Comparison of ENCODE assay signal across 8 cellular contexts in genomic region chr16:30063893-30064745, GRCh38. TPM values are rescaled to one million over a fixed set of nuclear protein-coding genes. Genes with fewer than 3 reads are reported as not detected.
DNase-seq lines count a peak whose midpoint lies in the region; ATAC-seq, FAIRE-seq and TF ChIP-seq lines count a peak whose summit lies in the region.

No MANE protein-coding gene starts in this region.

- H3K27ac ChIP-seq in K562 (ENCODE audit: extremely low read depth, low read depth, low read length), result peak overlapping the region; percentile 99
- peak overlapping the region; percentile 99 for H3K27ac ChIP-seq in skeletal muscle tissue (ENCODE audit: low read depth, low read length)

- no TSS peak for BruUV-seq in K562 (replicated peaks; lab: Mats Ljungman, UMichigan)

- POLR2A ChIA-PET in K562 (lab: Yijun Ruan, JAX), result interaction anchor here (0.6 to 2.0 kb wide), 5 partner anchors 10 to 648 kb away, joined by 3 to 13 read pairs (median 3); a partner anchor contains a TSS

- H3K36me3 ChIP-seq in K562 (ENCODE audit: control insufficient read depth, insufficient read depth, low read length), result peaks cover 30% of the 10 kb centered on the region
- H3K36me3 ChIP-seq in skeletal muscle tissue (ENCODE audit: control insufficient read depth in 3 of 3, insufficient read depth in 3 of 3, low read length in 3 of 3), result peaks cover 29 to 36% (median 33%) of the 10 kb centered on the region in 3 donors

- ATAC-seq in GM18907 (IDR thresholded peaks at IDR 0.05; ENCODE audit: unreplicated experiment) (peak; percentile 35), K562 (peak; percentile 8), HG02623 (IDR thresholded peaks at IDR 0.05; ENCODE audit: unreplicated experiment) (no peak)

- peak; percentile 54 for TF ChIP-seq POLR2A in K562 (conservative IDR thresholded peaks at IDR 0.05)

- no peaks in the 10 kb centered on the region for H3K27me3 ChIP-seq in K562 (ENCODE audit: control insufficient read depth in 2 of 2, insufficient read depth in 2 of 2, low read length in 2 of 2)
- no peaks in the 10 kb centered on the region for H3K27me3 ChIP-seq in skeletal muscle tissue (ENCODE audit: control insufficient read depth in 3 of 3, insufficient read depth in 3 of 3, low read length in 3 of 3)

- in situ Hi-C loops in K562 (cut with MboI), result no loop called here

- H3K4me1 ChIP-seq in K562 (replicated peaks in 1 of 2; ENCODE audit: control insufficient read depth in 2 of 2, insufficient read depth in 2 of 2, low read length in 2 of 2) (peaks cover 35 to 54% of the 10 kb centered on the region in 2 experiments), skeletal muscle tissue (ENCODE audit: control insufficient read depth in 3 of 3, insufficient read depth in 3 of 3, low read length in 3 of 3) (peaks cover 58 to 74% (median 60%) of the 10 kb centered on the region in 3 donors)

- TF ChIP-seq RAD21 in K562 (CRISPR knock-in tag; conservative IDR thresholded peaks at IDR 0.05 in 1 of 2, IDR thresholded peaks at IDR 0.05 in 1 of 2), result peak; percentile 49 to 56

- peak; percentile 74 for FAIRE-seq in K562 (lab: Jason Lieb, UNC)

- H2AFZ ChIP-seq in K562 (ENCODE audit: low read depth, low read length), result peak overlapping the region; percentile 76

- H3K9ac ChIP-seq in K562 (ENCODE audit: insufficient read depth in 1 of 2, low read depth in 2 of 2, low read length in 2 of 2) (peak overlapping the region; percentile 93 to 100), skeletal muscle tissue (ENCODE audit: low read depth in 1 of 3, low read length in 3 of 3) (peak overlapping the region; percentile 95 to 100 (median 98))

- intact Hi-C loops in K562 (cut with micrococcal nuclease), result loop anchor here (10.0 kb wide), 2 partner anchors 311 to 591 kb away; partner anchors contain the start of genes FBRS, MYL11, PRR14 and TBC1D10B

- CTCF ChIA-PET in K562 (lab: Yijun Ruan, JAX; ENCODE audit: low intra/inter-chr PET ratio), result no interaction called here

- DNase-seq in AG09309 (ENCODE audit: low read depth) (no peak), NAMALWA (ENCODE audit: low spot score) (peak; percentile 88), T-helper 9 cell (peak; percentile 44), K562 (ENCODE audit: extremely low read depth in 1 of 4, low spot score in 3 of 4) (peak; percentile 67 to 81 (median 74))

- WGBS in K562 (ENCODE audit: insufficient coverage, low coverage, missing lambda C conversion rate), result 7% methylated on average over 27 of the region's 28 CpGs

- TF ChIP-seq CTCF in AG09309 (IDR thresholded peaks at IDR 0.05; ENCODE audit: control insufficient read depth, insufficient read depth, low read depth, low read length, missing control alignments) (peak; percentile 20), K562 (IDR thresholded peaks at IDR 0.05 in 2 of 3, conservative IDR thresholded peaks at IDR 0.05 in 1 of 3; ENCODE audit: insufficient read depth in 2 of 3, low read depth in 1 of 3, low read length in 3 of 3) (peak; percentile 48 to 57 (median 50); a peak in 5 of 6 replicates)

- no peak for TF ChIP-seq EP300 in K562 (IDR thresholded peaks at IDR 0.05; ENCODE audit: low read length)

- H3K9me1 ChIP-seq in K562 (ENCODE audit: control insufficient read depth, insufficient read depth, low read length), result peaks cover 8% of the 10 kb centered on the region

- H3K4me3 ChIP-seq in AG09309 (ENCODE audit: control insufficient read depth, low read depth, low read length), result peak overlapping the region; percentile 54
- peak overlapping the region; percentile 88 for H3K4me3 ChIP-seq in K562
- H3K4me3 ChIP-seq in iPS-18c (ENCODE audit: insufficient read depth, low read depth, low read length), result peak overlapping the region; percentile 95
- peak overlapping the region; percentile 91 to 99 (median 98) for H3K4me3 ChIP-seq in skeletal muscle tissue (ENCODE audit: low read length in 3 of 3)

- H3K9me3 ChIP-seq in K562 (replicated peaks; ENCODE audit: control insufficient read depth, insufficient read depth, low read depth, low read length) (no peaks in the 10 kb centered on the region), iPS-18c (ENCODE audit: control insufficient read depth, insufficient read depth, low read length) (peaks cover 2% of the 10 kb centered on the region), skeletal muscle tissue (ENCODE audit: control insufficient read depth in 3 of 3, low read length in 3 of 3) (no peaks in the 10 kb centered on the region)

- peaks cover 59% of the 10 kb centered on the region for H3K79me2 ChIP-seq in K562 (ENCODE audit: control insufficient read depth, insufficient read depth, low read length)

- H4K20me1 ChIP-seq in K562 (replicated peaks; ENCODE audit: control insufficient read depth, insufficient read depth, low read length), result peaks cover 31% of the 10 kb centered on the region

- peak overlapping the region; percentile 92 for H3K4me2 ChIP-seq in K562 (ENCODE audit: insufficient read depth, low read length)

RNA-seq across cellular contexts. Expression of gene ALDOA, which starts 1.4 kb away (rescaled TPM):
- total RNA-seq in K562 (2011; cell fraction: chromatin; rRNA removed; ENCODE audit: low replicate concordance), result 353 and 782 TPM in 2 replicates
- 1,073 and 1,081 TPM in 2 replicates for total RNA-seq in K562 (2011; cell fraction: nucleolus; rRNA removed)
- 670 and 734 TPM in 2 replicates for total RNA-seq in K562 (2011; cell fraction: nucleoplasm; rRNA removed)
- total RNA-seq in K562 (2014; rRNA removed) (1,524 and 2,127 TPM in 2 replicates), K562 (2014; rRNA removed; fragmentation: Illumina TruSeq; extraction: Trizol) (349 and 485 TPM in 2 replicates), K562 (2015; rRNA removed; fragmentation: Illumina TruSeq; extraction: Trizol) (1,293 TPM in 2 replicates), K562 (2021) (2,182 and 2,224 TPM in 2 replicates), skeletal muscle tissue (1,497 TPM)
- polyA plus RNA-seq in K562 (2011; rRNA removed) (1,608 and 2,690 TPM in 2 replicates), K562 (2014; fragmentation: Illumina TruSeq; extraction: Trizol) (1,472 and 2,010 TPM in 2 replicates), K562 (2014; fragmentation: Nextera tagmentation; extraction: Ambion mirVana) (100 to 1,000 TPM; 311 to 650 TPM), K562 (2014; rRNA removed) (1,079 and 1,272 TPM in 2 replicates)
- polyA plus RNA-seq in K562 (2011; cell fraction: cytosol; rRNA removed), result 3,531 and 4,006 TPM in 2 replicates
- 1,789 and 1,816 TPM in 2 replicates for polyA plus RNA-seq in K562 (2011; cell fraction: nucleus; rRNA removed)
- 2,117 and 3,116 TPM in 2 replicates for polyA plus RNA-seq in K562 (2012)
- polyA minus RNA-seq in K562 (2011; rRNA and poly(A)+ RNA removed), result 1,182 and 1,195 TPM in 2 replicates
- polyA minus RNA-seq in K562 (2011; cell fraction: cytosol; rRNA and poly(A)+ RNA removed), result 2,149 and 3,513 TPM in 2 replicates
- polyA minus RNA-seq in K562 (2011; cell fraction: nucleus; rRNA and poly(A)+ RNA removed), result 407 and 747 TPM in 2 replicates

RNA-seq across cellular contexts. Expression of gene PPP4C, which starts 11.7 kb away (rescaled TPM):
- 46.3 and 109 TPM in 2 replicates for total RNA-seq in K562 (2011; cell fraction: chromatin; rRNA removed; ENCODE audit: low replicate concordance)
- total RNA-seq in K562 (2011; cell fraction: nucleolus; rRNA removed), result 90.3 and 97.7 TPM in 2 replicates
- 76.9 and 90.5 TPM in 2 replicates for total RNA-seq in K562 (2011; cell fraction: nucleoplasm; rRNA removed)
- total RNA-seq in K562 (2014; rRNA removed) (131 and 171 TPM in 2 replicates), K562 (2014; rRNA removed; fragmentation: Illumina TruSeq; extraction: Trizol) (38.9 and 59.9 TPM in 2 replicates), K562 (2015; rRNA removed; fragmentation: Illumina TruSeq; extraction: Trizol) (107 and 115 TPM in 2 replicates), K562 (2021) (158 TPM in 2 replicates), skeletal muscle tissue (72.0 TPM)
- polyA plus RNA-seq in K562 (2011; rRNA removed) (153 and 187 TPM in 2 replicates), K562 (2014; fragmentation: Illumina TruSeq; extraction: Trizol) (138 and 157 TPM in 2 replicates), K562 (2014; fragmentation: Nextera tagmentation; extraction: Ambion mirVana) (10 to 100 TPM in 1 of 2 experiments, 1 to 10 TPM in 1; 3.5 to 10.7 TPM), K562 (2014; rRNA removed) (183 TPM in 2 replicates)
- 311 and 402 TPM in 2 replicates for polyA plus RNA-seq in K562 (2011; cell fraction: cytosol; rRNA removed)
- 149 and 168 TPM in 2 replicates for polyA plus RNA-seq in K562 (2011; cell fraction: nucleus; rRNA removed)
- polyA plus RNA-seq in K562 (2012), result 161 and 166 TPM in 2 replicates
- polyA minus RNA-seq in K562 (2011; rRNA and poly(A)+ RNA removed), result 162 and 295 TPM in 2 replicates
- 136 and 139 TPM in 2 replicates for polyA minus RNA-seq in K562 (2011; cell fraction: cytosol; rRNA and poly(A)+ RNA removed)
- polyA minus RNA-seq in K562 (2011; cell fraction: nucleus; rRNA and poly(A)+ RNA removed), result 23.2 and 36.2 TPM in 2 replicates

RNA-seq across cellular contexts. Expression of gene TBX6, which starts 27.6 kb away (rescaled TPM):
- total RNA-seq in K562 (2011; cell fraction: chromatin; rRNA removed; ENCODE audit: low replicate concordance), result 0.55 and 0.69 TPM in 2 replicates
- total RNA-seq in K562 (2011; cell fraction: nucleolus; rRNA removed), result 1.1 and 1.2 TPM in 2 replicates
- 0.73 and 1.1 TPM in 2 replicates for total RNA-seq in K562 (2011; cell fraction: nucleoplasm; rRNA removed)
- total RNA-seq in K562 (2014; rRNA removed) (0.09 and 0.73 TPM in 2 replicates), K562 (2014; rRNA removed; fragmentation: Illumina TruSeq; extraction: Trizol) (0.11 TPM in 1 of 2 replicates, not detected in the other), K562 (2015; rRNA removed; fragmentation: Illumina TruSeq; extraction: Trizol) (0.07 and 0.23 TPM in 2 replicates), K562 (2021) (0.18 and 0.51 TPM in 2 replicates), skeletal muscle tissue (not detected)
- polyA plus RNA-seq in K562 (2011; rRNA removed) (0.07 and 0.16 TPM in 2 replicates), K562 (2014; fragmentation: Illumina TruSeq; extraction: Trizol) (0.30 and 0.31 TPM in 2 replicates), K562 (2014; fragmentation: Nextera tagmentation; extraction: Ambion mirVana) (not detected), K562 (2014; rRNA removed) (0.51 and 0.58 TPM in 2 replicates)
- 0.10 and 0.18 TPM in 2 replicates for polyA plus RNA-seq in K562 (2011; cell fraction: cytosol; rRNA removed)
- polyA plus RNA-seq in K562 (2011; cell fraction: nucleus; rRNA removed), result 0.88 and 0.97 TPM in 2 replicates
- 0.22 and 0.51 TPM in 2 replicates for polyA plus RNA-seq in K562 (2012)
- not detected in 2 replicates for polyA minus RNA-seq in K562 (2011; rRNA and poly(A)+ RNA removed)
- polyA minus RNA-seq in K562 (2011; cell fraction: cytosol; rRNA and poly(A)+ RNA removed), result not detected in 2 replicates
- 0.22 and 0.54 TPM in 2 replicates for polyA minus RNA-seq in K562 (2011; cell fraction: nucleus; rRNA and poly(A)+ RNA removed)

RNA-seq across cellular contexts. Expression of gene YPEL3, which starts 31.9 kb away (rescaled TPM):
- total RNA-seq in K562 (2011; cell fraction: chromatin; rRNA removed; ENCODE audit: low replicate concordance), result 14.3 and 26.4 TPM in 2 replicates
- total RNA-seq in K562 (2011; cell fraction: nucleolus; rRNA removed), result 14.2 and 18.0 TPM in 2 replicates
- 21.4 and 28.6 TPM in 2 replicates for total RNA-seq in K562 (2011; cell fraction: nucleoplasm; rRNA removed)
- total RNA-seq in K562 (2014; rRNA removed) (3.0 and 4.6 TPM in 2 replicates), K562 (2014; rRNA removed; fragmentation: Illumina TruSeq; extraction: Trizol) (1.0 and 1.8 TPM in 2 replicates), K562 (2015; rRNA removed; fragmentation: Illumina TruSeq; extraction: Trizol) (1.1 and 1.3 TPM in 2 replicates), K562 (2021) (5.7 and 6.7 TPM in 2 replicates), skeletal muscle tissue (14.1 TPM)
- polyA plus RNA-seq in K562 (2011; rRNA removed) (3.9 and 6.8 TPM in 2 replicates), K562 (2014; fragmentation: Illumina TruSeq; extraction: Trizol) (2.9 and 4.4 TPM in 2 replicates), K562 (2014; fragmentation: Nextera tagmentation; extraction: Ambion mirVana) (under 1 TPM; 0.41 to 0.42 TPM), K562 (2014; rRNA removed) (8.6 and 15.0 TPM in 2 replicates)
- polyA plus RNA-seq in K562 (2011; cell fraction: cytosol; rRNA removed), result 7.5 and 14.0 TPM in 2 replicates
- 18.2 and 22.9 TPM in 2 replicates for polyA plus RNA-seq in K562 (2011; cell fraction: nucleus; rRNA removed)
- 12.5 and 45.8 TPM in 2 replicates for polyA plus RNA-seq in K562 (2012)
- polyA minus RNA-seq in K562 (2011; rRNA and poly(A)+ RNA removed), result 1.0 and 1.5 TPM in 2 replicates
- 1.8 and 2.3 TPM in 2 replicates for polyA minus RNA-seq in K562 (2011; cell fraction: cytosol; rRNA and poly(A)+ RNA removed)
- polyA minus RNA-seq in K562 (2011; cell fraction: nucleus; rRNA and poly(A)+ RNA removed), result 2.4 and 4.3 TPM in 2 replicates

RNA-seq across cellular contexts. Expression of gene TLCD3B, which starts 33.0 kb away (rescaled TPM):
- total RNA-seq in K562 (2011; cell fraction: chromatin; rRNA removed; ENCODE audit: low replicate concordance), result 0.35 and 1.1 TPM in 2 replicates
- total RNA-seq in K562 (2011; cell fraction: nucleolus; rRNA removed), result 0.67 and 0.92 TPM in 2 replicates
- total RNA-seq in K562 (2011; cell fraction: nucleoplasm; rRNA removed), result 0.66 and 0.76 TPM in 2 replicates
- total RNA-seq in K562 (2014; rRNA removed) (0.08 and 0.23 TPM in 2 replicates), K562 (2014; rRNA removed; fragmentation: Illumina TruSeq; extraction: Trizol) (not detected in 2 replicates), K562 (2015; rRNA removed; fragmentation: Illumina TruSeq; extraction: Trizol) (0.19 TPM in 1 of 2 replicates, not detected in the other), K562 (2021) (0.20 and 0.22 TPM in 2 replicates), skeletal muscle tissue (0.52 TPM)
- polyA plus RNA-seq in K562 (2011; rRNA removed) (0.10 and 0.84 TPM in 2 replicates), K562 (2014; fragmentation: Illumina TruSeq; extraction: Trizol) (0.47 and 0.52 TPM in 2 replicates), K562 (2014; fragmentation: Nextera tagmentation; extraction: Ambion mirVana) (not detected), K562 (2014; rRNA removed) (0.24 and 0.43 TPM in 2 replicates)
- polyA plus RNA-seq in K562 (2011; cell fraction: cytosol; rRNA removed), result 0.30 and 0.63 TPM in 2 replicates
- polyA plus RNA-seq in K562 (2011; cell fraction: nucleus; rRNA removed), result 1.3 and 1.8 TPM in 2 replicates
- polyA plus RNA-seq in K562 (2012), result 0.40 and 1.6 TPM in 2 replicates
- 0.33 TPM in 1 of 2 replicates, not detected in the other for polyA minus RNA-seq in K562 (2011; rRNA and poly(A)+ RNA removed)
- polyA minus RNA-seq in K562 (2011; cell fraction: cytosol; rRNA and poly(A)+ RNA removed), result not detected in 2 replicates
- 0.13 and 0.22 TPM in 2 replicates for polyA minus RNA-seq in K562 (2011; cell fraction: nucleus; rRNA and poly(A)+ RNA removed)
